In the genomic region with DNA sequence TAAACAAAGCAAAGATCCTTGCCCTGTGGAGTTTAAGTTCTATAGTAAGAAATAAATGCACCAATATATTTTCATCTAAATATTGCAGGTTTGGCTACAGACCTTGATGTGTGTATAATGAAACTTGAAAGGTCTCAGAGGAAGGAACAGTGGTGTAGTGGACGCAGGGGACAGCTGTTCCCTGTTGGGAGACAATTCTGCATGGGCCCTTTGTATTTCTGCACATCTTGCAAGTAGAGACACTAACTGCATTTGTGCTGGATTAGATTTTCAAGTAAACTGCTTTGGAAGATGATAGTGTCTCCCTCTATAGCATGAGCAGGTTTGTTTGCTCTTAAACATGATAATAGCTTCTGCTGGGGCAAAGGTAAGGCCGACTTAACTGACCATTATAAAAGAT, we compare ENCODE assay signal across 14 cellular contexts. TPM values are rescaled to one million over a fixed set of nuclear protein-coding genes. Genes with fewer than 3 reads are reported as not detected.
DNase-seq lines count a peak whose midpoint lies in the region; ATAC-seq and TF ChIP-seq lines count a peak whose summit lies in the region.
"Had no signal": no experiment of that assay in that cellular context is flagged by ENCODE, and none has a peak within 500 bp of the region (broad histone marks: within the 10 kb centered on the region; RNA-seq: fewer than 3 reads in every experiment).

No MANE protein-coding gene starts in this region.

- H3K27ac Mint-ChIP-seq in Calu3 (ENCODE audit: unreplicated experiment) = peak overlapping the region; percentile 89
- peak overlapping the region; percentile 98 for H3K27ac Mint-ChIP-seq in activated naive CD8-positive, alpha-beta T cell
- peak overlapping the region; percentile 78 to 81 for H3K27ac Mint-ChIP-seq in natural killer cell

- TF ChIP-seq CTCF in Calu3 (IDR thresholded peaks at IDR 0.05; ENCODE audit: unreplicated experiment) (no peak), natural killer cell (IDR thresholded peaks at IDR 0.05) (no peak), lower leg skin (IDR thresholded peaks at IDR 0.05) (no peak)

- intact Hi-C loops in Calu3 (cut with micrococcal nuclease; ENCODE audit: unreplicated experiment) (no loop called here), natural killer cell (cut with micrococcal nuclease) (no loop called here), lower leg skin (cut with DNase I; ENCODE audit: low total_unique reads) (no loop called here)

- ATAC-seq in GM19023 (IDR thresholded peaks at IDR 0.05; ENCODE audit: unreplicated experiment) = peak; percentile 1
- ATAC-seq in natural killer cell = no peak
- ATAC-seq: pancreas had no signal

- DNase-seq in Calu3 (no peak), natural killer cell (no peak), lower leg skin (ENCODE audit: low spot score in 2 of 2) (no peak), NCI-H748 (lab: John Stamatoyannopoulos, UW; ENCODE audit: unreplicated experiment) (no peak), NCI-H446 treated with DMSO at 0.1 percent for 48 hours (lab: John Stamatoyannopoulos, UW) (no peak)
- DNase-seq: activated CD4-positive, alpha-beta T cell treated with anti-CD3 and anti-CD28 coated beads, Interleukin-2, amount 50 U/mL, for 4 hours; adrenal gland; DMS79; islet precursor cell; NCI-H2081 treated with DMSO at 0.1 percent for 48 hours; pancreas had no signal

- no peak overlapping the region for H3K4me3 Mint-ChIP-seq in Calu3 (ENCODE audit: low read depth, unreplicated experiment)
- H3K4me3 Mint-ChIP-seq in activated naive CD8-positive, alpha-beta T cell = peak overlapping the region; percentile 74
- no peak overlapping the region for H3K4me3 Mint-ChIP-seq in natural killer cell

- H3K27me3 Mint-ChIP-seq in Calu3 (ENCODE audit: unreplicated experiment) (no peaks in the 10 kb centered on the region), natural killer cell (ENCODE audit: low read depth in 2 of 2) (no peaks in the 10 kb centered on the region)
- no peaks in the 10 kb centered on the region for H3K27me3 Mint-ChIP-seq in activated naive CD8-positive, alpha-beta T cell

- H3K36me3 Mint-ChIP-seq in Calu3 (ENCODE audit: insufficient read depth, unreplicated experiment) (peaks cover 16% of the 10 kb centered on the region), natural killer cell (no peaks in the 10 kb centered on the region)
- H3K36me3 Mint-ChIP-seq in activated naive CD8-positive, alpha-beta T cell = peaks cover 25% of the 10 kb centered on the region

- TF ChIP-seq POLR2A in lower leg skin (IDR thresholded peaks at IDR 0.05) = no peak

- WGBS in lower leg skin, 2 donors = 93 to 98% methylated on average over 2 of the region's 2 CpGs

- BruUV-seq in Calu3 (replicated peaks; lab: Mats Ljungman, UMichigan) = no TSS peak

- H3K4me1 Mint-ChIP-seq in Calu3 (ENCODE audit: low read depth, unreplicated experiment) (peaks cover 52% of the 10 kb centered on the region), natural killer cell (peaks cover 22 to 49% of the 10 kb centered on the region in 2 donors)
- H3K4me1 Mint-ChIP-seq in activated naive CD8-positive, alpha-beta T cell (ENCODE audit: low read depth) = peaks cover 74% of the 10 kb centered on the region

- H3K9me3 Mint-ChIP-seq in Calu3 (ENCODE audit: low read depth, unreplicated experiment) = no peaks in the 10 kb centered on the region
- H3K9me3 Mint-ChIP-seq in activated naive CD8-positive, alpha-beta T cell (ENCODE audit: low read depth) = no peaks in the 10 kb centered on the region
- no peaks in the 10 kb centered on the region for H3K9me3 Mint-ChIP-seq in natural killer cell

- H3K4me3 ChIP-seq in lower leg skin (ENCODE audit: low read depth, poor library complexity, severe bottlenecking) = no peak overlapping the region
- H3K4me3 ChIP-seq: adrenal gland, pancreas, smooth muscle cell had no signal

- CTCF ChIA-PET in Calu3 (lab: Charles Lee) = no interaction called here

RNA-seq across cellular contexts. Expression of a gene that starts 57.5 kb away (rescaled TPM):
- 26.4 and 30.0 TPM in 2 replicates for total RNA-seq in Calu3 (2022)
- total RNA-seq in natural killer cell = 10 to 100 TPM; 68.5 to 75.1 (median 72.5) TPM
- total RNA-seq in lower leg skin = 10 to 100 TPM; 11.4 to 40.0 (median 14.2) TPM
